In genomic region chrX:17527135-17527701, GRCh38 we compare ENCODE assay signal across 12 cellular contexts.
DNase-seq lines count a peak whose midpoint lies in the region; ATAC-seq and TF ChIP-seq lines count a peak whose summit lies in the region.
"Had no signal": no experiment of that assay in that cellular context is flagged by ENCODE, and none has a peak within 500 bp of the region (broad histone marks: within the 10 kb centered on the region; RNA-seq: fewer than 3 reads in every experiment).

No MANE protein-coding gene starts in this region.

- H4K20me1 ChIP-seq in PC-3 (ENCODE audit: low read length), result no peaks in the 10 kb centered on the region

- H3K4me2 ChIP-seq in PC-3 (ENCODE audit: low read length), result no peak overlapping the region

- no peak overlapping the region for H3K27ac ChIP-seq in PC-3 (ENCODE audit: low read length)
- H3K27ac ChIP-seq: epithelial cell of prostate had no signal

- H3K4me1 ChIP-seq in PC-3 (ENCODE audit: insufficient read depth, low read length), result peaks cover 13% of the 10 kb centered on the region; the same call in 1 of the 2 replicates

- CTCF ChIA-PET in PC-3 (lab: Charles Lee), result no interaction called here

- no peak overlapping the region for H3K4me3 ChIP-seq in PC-3 (ENCODE audit: low read length)

- TF ChIP-seq CTCF in PC-3 (conservative IDR thresholded peaks at IDR 0.05; ENCODE audit: low read depth, low read length), result no peak

- DNase-seq in DMS79 (lab: John Stamatoyannopoulos, UW), result peak; percentile 63
- DNase-seq in PC-3, result peak; percentile 11
- DNase-seq in left cardiac atrium, result peak; percentile 40
- peak; percentile 7 for DNase-seq in putamen (ENCODE audit: low spot score)
- no peak for DNase-seq in stimulated activated naive CD8-positive, alpha-beta T cell treated with anti-CD3 and anti-CD28 coated beads, Interleukin-15, Interleukin-2, amounts not matched to agents 100 U/mL and 50 U/mL, for 24 hours
- no peak for DNase-seq in NCI-H446 treated with DMSO at 0.1 percent for 48 hours (lab: John Stamatoyannopoulos, UW)
- DNase-seq: amniotic stem cell, NCI-H2227 treated with DMSO at 0.1 percent for 48 hours, retina had no signal

- intact Hi-C loops in PC-3 (cut with micrococcal nuclease), result no loop called here
- intact Hi-C loops in left cardiac atrium (cut with DNase I), result no loop called here

- BruUV-seq in PC-3 (replicated peaks; lab: Mats Ljungman, UMichigan), result no TSS peak

- no peaks in the 10 kb centered on the region for H3K36me3 ChIP-seq in PC-3 (ENCODE audit: low read depth, low read length)

- H2AFZ ChIP-seq in PC-3 (ENCODE audit: low read length), result no peak overlapping the region

- no peaks in the 10 kb centered on the region for H3K9me3 ChIP-seq in PC-3 (ENCODE audit: low read length)

- no peak overlapping the region for H3K9ac ChIP-seq in PC-3 (ENCODE audit: low read length)

- POLR2A ChIA-PET in PC-3 (lab: Charles Lee; ENCODE audit: unreplicated experiment), result no interaction called here

- H3K27me3 ChIP-seq in PC-3 (ENCODE audit: low read length), result no peaks in the 10 kb centered on the region

- H3K79me2 ChIP-seq in PC-3 (ENCODE audit: low read length), result peaks cover 7% of the 10 kb centered on the region; the same call in 1 of the 2 replicates

- H3K9me2 ChIP-seq in PC-3 (replicated peaks; ENCODE audit: low read length), result no peaks in the 10 kb centered on the region

- no peak for ATAC-seq in PC-3
- peak; percentile 78 to 84 for ATAC-seq in left cardiac atrium
- ATAC-seq in SK-N-SH treated with all-trans-retinoic acid at 6 μM for 48 hours, result no peak
- no peak for ATAC-seq in stimulated activated naive CD8-positive, alpha-beta T cell treated with anti-CD3 and anti-CD28 coated beads, Interleukin-15, Interleukin-2, amounts not matched to agents 100 U/mL and 50 U/mL, for 24 hours
- ATAC-seq in GM18511 (IDR thresholded peaks at IDR 0.05; ENCODE audit: unreplicated experiment), result no peak

- H3F3A ChIP-seq in PC-3 (ENCODE audit: low read length, unreplicated experiment), result no peaks in the 10 kb centered on the region

TF ChIP-seq in SK-N-SH treated with all-trans-retinoic acid at 6 μM for 48 hours, 23 proteins besides CTCF, POLR2A, EP300 and RAD21:
- TF ChIP-seq CSDC2 (CRISPR knock-in tag; IDR thresholded peaks at IDR 0.05) (no peak), PATZ1 (CRISPR knock-in tag; IDR thresholded peaks at IDR 0.05; ENCODE audit: borderline replicate concordance) (no peak), PPARA (CRISPR knock-in tag; IDR thresholded peaks at IDR 0.05; ENCODE audit: borderline replicate concordance) (no peak), CSRNP3 (CRISPR knock-in tag; IDR thresholded peaks at IDR 0.05) (no peak), ESRRG (CRISPR knock-in tag; IDR thresholded peaks at IDR 0.05) (no peak), SNAI2 (CRISPR knock-in tag; IDR thresholded peaks at IDR 0.05) (no peak), ZNF70 (CRISPR knock-in tag; IDR thresholded peaks at IDR 0.05) (no peak), TSHZ2 (CRISPR knock-in tag; IDR thresholded peaks at IDR 0.05) (no peak), CREB5 (CRISPR knock-in tag; IDR thresholded peaks at IDR 0.05; ENCODE audit: low read depth) (no peak), ARNTL (CRISPR knock-in tag; IDR thresholded peaks at IDR 0.05; ENCODE audit: borderline replicate concordance, low read depth) (no peak), ZNF565 (CRISPR knock-in tag; conservative IDR thresholded peaks at IDR 0.05; ENCODE audit: low read depth) (no peak)

Comparison
In these comparisons a context has a peak if more than half of its experiments do, and no peak if none do; other contexts are left out.
1. DNase-seq: peak in DMS79 (single experiment), PC-3 (single experiment), left cardiac atrium (single experiment) and putamen (single experiment); none in stimulated activated naive CD8-positive, alpha-beta T cell treated with anti-CD3 and anti-CD28 coated beads, Interleukin-15, Interleukin-2, amounts not matched to agents 100 U/mL and 50 U/mL, for 24 hours (single experiment) and NCI-H446 treated with DMSO at 0.1 percent for 48 hours (single experiment).
2. ATAC-seq: peak in left cardiac atrium (2 of 2); none in PC-3 (single experiment), SK-N-SH treated with all-trans-retinoic acid at 6 μM for 48 hours (single experiment), stimulated activated naive CD8-positive, alpha-beta T cell treated with anti-CD3 and anti-CD28 coated beads, Interleukin-15, Interleukin-2, amounts not matched to agents 100 U/mL and 50 U/mL, for 24 hours (single experiment) and GM18511 (single experiment).